In the genomic region with DNA sequence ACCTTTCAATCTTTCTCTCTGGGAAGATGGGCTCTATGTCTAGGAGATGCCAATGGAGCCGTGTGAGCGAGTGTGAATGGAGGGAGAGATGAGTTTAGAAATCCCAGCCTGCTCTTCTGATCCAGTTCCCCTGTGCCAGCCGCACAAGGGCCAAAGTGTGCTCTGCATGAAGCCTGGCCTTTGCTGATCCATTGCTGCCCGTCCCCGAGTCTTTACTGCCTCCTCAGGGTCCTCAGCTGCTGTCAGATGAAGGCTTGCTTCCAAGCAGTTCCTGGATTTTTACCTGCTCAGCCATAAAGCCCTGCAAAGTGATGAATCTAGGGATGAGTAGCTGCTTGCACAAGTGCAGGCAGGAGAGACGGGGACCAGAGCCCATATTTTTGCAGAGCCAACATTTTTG, we compare ENCODE assay signal across 15 cellular contexts.
DNase-seq lines count a peak whose midpoint lies in the region; ATAC-seq and TF ChIP-seq lines count a peak whose summit lies in the region.
"Had no signal": no experiment of that assay in that cellular context is flagged by ENCODE, and none has a peak within 500 bp of the region (broad histone marks: within the 10 kb centered on the region; RNA-seq: fewer than 3 reads in every experiment).

No MANE protein-coding gene starts in this region.

- H3K36me3 ChIP-seq in heart left ventricle (peaks cover 0 to 21% (median 10%) of the 10 kb centered on the region in 9 donors), esophagus (ENCODE audit: control insufficient read depth in 2 of 2, insufficient read depth in 2 of 2, low read length in 1 of 2) (peaks cover 0 to 43% of the 10 kb centered on the region in 2 donors), neural cell (ENCODE audit: insufficient read depth, low read length) (no peaks in the 10 kb centered on the region), upper lobe of right lung (peaks cover 7% of the 10 kb centered on the region)

- no peak for TF ChIP-seq RAD21 in neural cell (conservative IDR thresholded peaks at IDR 0.05)

- H3K79me2 ChIP-seq in neural cell (replicated peaks; ENCODE audit: insufficient read depth, low read length), result peaks cover 7% of the 10 kb centered on the region

- H3K4me1 ChIP-seq in heart left ventricle (peaks cover 40 to 100% (median 92%) of the 10 kb centered on the region in 12 donors), esophagus (ENCODE audit: control insufficient read depth in 2 of 2, insufficient read depth in 2 of 2, low read length in 1 of 2) (peaks cover 10 to 48% of the 10 kb centered on the region in 2 donors), upper lobe of right lung (peaks cover 91% of the 10 kb centered on the region)

- TF ChIP-seq POLR2A in heart left ventricle (IDR thresholded peaks at IDR 0.05) (no peak), lower leg skin (IDR thresholded peaks at IDR 0.05) (no peak)

- H4K20me1 ChIP-seq in neural cell (ENCODE audit: insufficient read depth), result no peaks in the 10 kb centered on the region

- no peak overlapping the region for H3K9ac ChIP-seq in neural cell (ENCODE audit: low read length)

- intact Hi-C loops in heart left ventricle (cut with DNase I) (loop anchor here in 2 of 10 donors (5.0 to 10.0 kb wide), 3 partner anchors 32 to 207 kb away; no protein-coding TSS in a partner anchor), Right ventricle myocardium superior (cut with DNase I) (no loop called here), upper lobe of right lung (cut with DNase I) (no loop called here), lower leg skin (cut with DNase I; ENCODE audit: low total_unique reads) (no loop called here)

- H3K4me3 ChIP-seq in heart left ventricle (no peak overlapping the region), esophagus (ENCODE audit: low read depth in 1 of 2, low read length in 2 of 2) (no peak overlapping the region), neural cell (ENCODE audit: low read length) (no peak overlapping the region), upper lobe of right lung (no peak overlapping the region), lower leg skin (ENCODE audit: low read depth, poor library complexity, severe bottlenecking) (no peak overlapping the region)
- H3K4me3 ChIP-seq: ascending aorta, thoracic aorta had no signal

- H3K27ac ChIP-seq in heart left ventricle, result peak overlapping the region in 11 of 12 donors; percentile 30 to 79 (median 67)
- H3K27ac ChIP-seq in esophagus (ENCODE audit: low read depth in 2 of 2, low read length in 1 of 2), result peak overlapping the region; percentile 13 to 69
- H3K27ac ChIP-seq in neural cell (ENCODE audit: low read length), result peak overlapping the region; percentile 20
- H3K27ac ChIP-seq in upper lobe of right lung, result peak overlapping the region; percentile 79
- H3K27ac ChIP-seq: VCaP had no signal

- H3K27me3 ChIP-seq in heart left ventricle (no peaks in the 10 kb centered on the region), esophagus (ENCODE audit: control insufficient read depth in 1 of 2, insufficient read depth in 2 of 2, low read length in 2 of 2) (no peaks in the 10 kb centered on the region), neural cell (ENCODE audit: insufficient read depth, low read depth, low read length) (no peaks in the 10 kb centered on the region), upper lobe of right lung (no peaks in the 10 kb centered on the region)
- H3K27me3 ChIP-seq: ascending aorta had no signal

- no peak overlapping the region for H3K4me2 ChIP-seq in neural cell (ENCODE audit: low read length)

- WGBS in heart left ventricle, 4 donors, result 50 to 59% (median 53%) methylated on average over 5 to 6 of the region's 6 CpGs
- 49 to 58% methylated on average over 6 of the region's 6 CpGs for WGBS in esophagus, 2 donors
- WGBS in lower leg skin, 2 donors, result 31 to 36% methylated on average over 6 of the region's 6 CpGs

- H2AFZ ChIP-seq in neural cell (ENCODE audit: low read depth, low read length), result no peak overlapping the region

- no peaks in the 10 kb centered on the region for H3F3A ChIP-seq in neural cell (ENCODE audit: insufficient read depth, low read length, poor library complexity, severe bottlenecking)

- no peaks in the 10 kb centered on the region for H3K9me3 ChIP-seq in heart left ventricle
- H3K9me3 ChIP-seq in esophagus (ENCODE audit: control insufficient read depth in 2 of 2, insufficient read depth in 1 of 2, low read depth in 1 of 2, low read length in 1 of 2), result no peaks in the 10 kb centered on the region
- no peaks in the 10 kb centered on the region for H3K9me3 ChIP-seq in neural cell (ENCODE audit: low read length)
- H3K9me3 ChIP-seq in upper lobe of right lung, result no peaks in the 10 kb centered on the region
- H3K9me3 ChIP-seq: ascending aorta, thoracic aorta had no signal

- no peaks in the 10 kb centered on the region for H3K9me2 ChIP-seq in neural cell (ENCODE audit: insufficient read depth, low read length)

- ATAC-seq in heart left ventricle (no peak), Right ventricle myocardium superior (ENCODE audit: poor library complexity) (no peak), upper lobe of right lung (no peak), GM18511 (IDR thresholded peaks at IDR 0.05; ENCODE audit: unreplicated experiment) (no peak)

- no peak for DNase-seq in heart left ventricle
- DNase-seq in Right ventricle myocardium superior, result no peak
- DNase-seq in upper lobe of right lung, result no peak
- DNase-seq in H4 (ENCODE audit: low spot score), result no peak
- no peak for DNase-seq in lower leg skin (ENCODE audit: low spot score in 2 of 2)
- DNase-seq: activated T-cell treated with anti-CD3 and anti-CD28 coated beads for 4 hours, DMS153, MM.1S, NCI-H446 had no signal

- TF ChIP-seq CTCF in heart left ventricle (IDR thresholded peaks at IDR 0.05) (no peak), neural cell (IDR thresholded peaks at IDR 0.05; ENCODE audit: poor library complexity, severe bottlenecking) (no peak), upper lobe of right lung (IDR thresholded peaks at IDR 0.05) (no peak), lower leg skin (IDR thresholded peaks at IDR 0.05) (no peak)

- TF ChIP-seq EP300 in neural cell (conservative IDR thresholded peaks at IDR 0.05; ENCODE audit: poor library complexity, severe bottlenecking), result no peak

TF ChIP-seq in neural cell, 6 proteins besides CTCF, POLR2A, EP300 and RAD21:
- no peak for TF ChIP-seq EZH2 (IDR thresholded peaks at IDR 0.05; ENCODE audit: borderline replicate concordance, insufficient read depth, low read length, poor library complexity, severe bottlenecking)
- TF ChIP-seq TAF1 (IDR thresholded peaks at IDR 0.05; ENCODE audit: low read depth), result no peak
- TF ChIP-seq SMC3 (conservative IDR thresholded peaks at IDR 0.05; ENCODE audit: poor library complexity), result no peak
- TF ChIP-seq, protein P1, sequence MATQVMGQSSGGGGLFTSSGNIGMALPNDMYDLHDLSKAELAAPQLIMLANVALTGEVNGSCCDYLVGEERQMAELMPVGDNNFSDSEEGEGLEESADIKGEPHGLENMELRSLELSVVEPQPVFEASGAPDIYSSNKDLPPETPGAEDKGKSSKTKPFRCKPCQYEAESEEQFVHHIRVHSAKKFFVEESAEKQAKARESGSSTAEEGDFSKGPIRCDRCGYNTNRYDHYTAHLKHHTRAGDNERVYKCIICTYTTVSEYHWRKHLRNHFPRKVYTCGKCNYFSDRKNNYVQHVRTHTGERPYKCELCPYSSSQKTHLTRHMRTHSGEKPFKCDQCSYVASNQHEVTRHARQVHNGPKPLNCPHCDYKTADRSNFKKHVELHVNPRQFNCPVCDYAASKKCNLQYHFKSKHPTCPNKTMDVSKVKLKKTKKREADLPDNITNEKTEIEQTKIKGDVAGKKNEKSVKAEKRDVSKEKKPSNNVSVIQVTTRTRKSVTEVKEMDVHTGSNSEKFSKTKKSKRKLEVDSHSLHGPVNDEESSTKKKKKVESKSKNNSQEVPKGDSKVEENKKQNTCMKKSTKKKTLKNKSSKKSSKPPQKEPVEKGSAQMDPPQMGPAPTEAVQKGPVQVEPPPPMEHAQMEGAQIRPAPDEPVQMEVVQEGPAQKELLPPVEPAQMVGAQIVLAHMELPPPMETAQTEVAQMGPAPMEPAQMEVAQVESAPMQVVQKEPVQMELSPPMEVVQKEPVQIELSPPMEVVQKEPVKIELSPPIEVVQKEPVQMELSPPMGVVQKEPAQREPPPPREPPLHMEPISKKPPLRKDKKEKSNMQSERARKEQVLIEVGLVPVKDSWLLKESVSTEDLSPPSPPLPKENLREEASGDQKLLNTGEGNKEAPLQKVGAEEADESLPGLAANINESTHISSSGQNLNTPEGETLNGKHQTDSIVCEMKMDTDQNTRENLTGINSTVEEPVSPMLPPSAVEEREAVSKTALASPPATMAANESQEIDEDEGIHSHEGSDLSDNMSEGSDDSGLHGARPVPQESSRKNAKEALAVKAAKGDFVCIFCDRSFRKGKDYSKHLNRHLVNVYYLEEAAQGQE (IDR thresholded peaks at IDR 0.05; ENCODE audit: borderline replicate concordance), result no peak
- TF ChIP-seq MXI1 (conservative IDR thresholded peaks at IDR 0.05; ENCODE audit: poor library complexity, severe bottlenecking), result no peak
- TF ChIP-seq POLR2AphosphoS5 (IDR thresholded peaks at IDR 0.05), result no peak

Comparison
In these comparisons a context has a peak if more than half of its experiments do, and no peak if none do; other contexts are left out.
1. H3K27ac ChIP-seq: peak in every context shown above with its lines; median percentile 79 in upper lobe of right lung; 67 in heart left ventricle; 41 in esophagus; 20 in neural cell.